8 cellular contexts compared by ENCODE assay signal in the genomic region with DNA sequence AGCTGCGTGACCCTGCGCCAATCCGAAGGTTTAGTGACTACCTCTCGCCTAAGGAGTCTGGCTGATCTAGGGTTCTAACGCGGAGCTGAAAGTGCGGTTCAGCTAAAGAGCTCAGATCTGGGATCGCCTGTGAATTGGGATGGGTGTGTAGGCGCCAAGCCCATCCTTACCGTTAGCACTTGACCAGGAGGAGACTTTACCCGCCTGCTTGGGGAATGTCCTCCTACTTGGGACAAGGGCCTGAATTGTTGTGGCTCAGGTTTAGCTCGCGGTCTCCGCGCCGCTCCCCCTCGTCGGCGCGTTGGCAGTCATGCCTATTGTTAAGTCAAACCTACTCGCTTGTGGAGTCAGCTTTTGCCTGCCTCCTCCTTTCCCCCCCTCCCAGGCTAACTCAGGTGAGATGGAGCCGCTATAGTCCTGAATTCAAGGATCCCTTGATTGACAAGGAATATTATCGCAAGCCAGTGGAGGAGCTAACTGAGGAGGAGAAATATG. TPM values are rescaled to one million over a fixed set of nuclear protein-coding genes. Genes with fewer than 3 reads are reported as not detected.
DNase-seq lines count a peak whose midpoint lies in the region; ATAC-seq, FAIRE-seq and TF ChIP-seq lines count a peak whose summit lies in the region.

No MANE protein-coding gene starts in this region.

- H3K9ac ChIP-seq in Loucy (ENCODE audit: low read depth, low read length, poor library complexity, severe bottlenecking), result peak overlapping the region; percentile 94
- H3K9ac ChIP-seq in muscle layer of colon (ENCODE audit: low read length), result peak overlapping the region; percentile 84

- peaks cover 22% of the 10 kb centered on the region for H3K4me1 ChIP-seq in Loucy (ENCODE audit: insufficient read depth, low read length, poor library complexity, severe bottlenecking)
- peaks cover 28% of the 10 kb centered on the region for H3K4me1 ChIP-seq in muscle layer of colon (ENCODE audit: insufficient read depth, low read length)

- no peaks in the 10 kb centered on the region for H3K9me3 ChIP-seq in Loucy (ENCODE audit: insufficient read depth, low read depth, low read length)
- no peaks in the 10 kb centered on the region for H3K9me3 ChIP-seq in muscle layer of colon (ENCODE audit: low read length)

- no peak for FAIRE-seq in GM12892 (lab: Jason Lieb, UNC)

- peak overlapping the region; percentile 98 for H3K27ac ChIP-seq in muscle layer of colon (ENCODE audit: low read depth, low read length)

- peaks cover 13% of the 10 kb centered on the region for H4K20me1 ChIP-seq in Loucy (ENCODE audit: insufficient read depth, low read length, poor library complexity, severe bottlenecking)

- no peak; the same call in 1 of the 2 replicates for TF ChIP-seq POLR2A in GM12892 (IDR thresholded peaks at IDR 0.05; ENCODE audit: low read depth, low read length)

- no peak for TF ChIP-seq CTCF in Loucy (conservative IDR thresholded peaks at IDR 0.05; ENCODE audit: low read length)

- peak overlapping the region; percentile 84 for H3K4me2 ChIP-seq in Loucy (ENCODE audit: low read depth, low read length, poor library complexity, severe bottlenecking)

- H3K9me2 ChIP-seq in Loucy (replicated peaks; ENCODE audit: low read depth, low read length), result no peaks in the 10 kb centered on the region

- H3K4me3 ChIP-seq in Loucy (ENCODE audit: low read length, poor library complexity, severe bottlenecking) (peak overlapping the region; percentile 93), muscle layer of colon (ENCODE audit: low read depth in 1 of 2, low read length in 2 of 2) (peak overlapping the region; percentile 89 to 100)

- H3K27me3 ChIP-seq in Loucy (ENCODE audit: insufficient read depth, low read length, poor library complexity, severe bottlenecking), result no peaks in the 10 kb centered on the region
- H3K27me3 ChIP-seq in muscle layer of colon (ENCODE audit: control insufficient read depth in 1 of 2, insufficient read depth in 2 of 2, low read length in 2 of 2), result no peaks in the 10 kb centered on the region

- H2AFZ ChIP-seq in Loucy (ENCODE audit: low read length), result peak overlapping the region; percentile 82

- DNase-seq in cerebellar cortex (ENCODE audit: low spot score) (peak; percentile 47), GM12892 (ENCODE audit: insufficient read length) (no peak), H4 (ENCODE audit: low spot score) (no peak)
- no peak for DNase-seq in stimulated activated CD4-positive, alpha-beta T cell treated with anti-CD3 and anti-CD28 coated beads, Interleukin-1b, Interleukin-23, amount 100 ng/mL, for 48 hours

- peaks cover 53% of the 10 kb centered on the region for H3K79me2 ChIP-seq in Loucy (ENCODE audit: insufficient read depth, low read length)

- H3F3A ChIP-seq in Loucy (ENCODE audit: low read depth), result no peaks in the 10 kb centered on the region

- H3K36me3 ChIP-seq in Loucy (ENCODE audit: insufficient read depth, low read length), result peaks cover 16% of the 10 kb centered on the region; the same call in 1 of the 2 replicates
- peaks cover 41% of the 10 kb centered on the region for H3K36me3 ChIP-seq in muscle layer of colon (ENCODE audit: insufficient read depth, low read length)

- ATAC-seq in GM18861 (IDR thresholded peaks at IDR 0.05; ENCODE audit: unreplicated experiment) (peak; percentile 11), HG03175 (IDR thresholded peaks at IDR 0.05; ENCODE audit: unreplicated experiment) (no peak)

RNA-seq across cellular contexts. Expression of a gene that starts 0.5 kb away (rescaled TPM):
- polyA plus RNA-seq in GM12892 (2012; ENCODE audit: missing spikeins), result 77.8 TPM
- total RNA-seq in H4 (2014; rRNA removed; shearing (Covaris generic)), result 112 and 116 TPM in 2 replicates

RNA-seq across cellular contexts. Expression of a gene that starts 0.8 kb away (rescaled TPM):
- polyA plus RNA-seq in GM12892 (2012; ENCODE audit: missing spikeins), result 48.1 TPM
- total RNA-seq in H4 (2014; rRNA removed; shearing (Covaris generic)), result 12.7 and 22.2 TPM in 2 replicates

RNA-seq across cellular contexts. Expression of a gene that starts 8.9 kb away (rescaled TPM):
- polyA plus RNA-seq in GM12892 (2012; ENCODE audit: missing spikeins), result 33.3 TPM
- 36.0 and 41.6 TPM in 2 replicates for total RNA-seq in H4 (2014; rRNA removed; shearing (Covaris generic))

RNA-seq across cellular contexts. Expression of a gene that starts 27.1 kb away (rescaled TPM):
- polyA plus RNA-seq in GM12892 (2012; ENCODE audit: missing spikeins), result 56.3 TPM
- 6.8 and 13.1 TPM in 2 replicates for total RNA-seq in H4 (2014; rRNA removed; shearing (Covaris generic))

RNA-seq across cellular contexts. Expression of a gene that starts 56.7 kb away (rescaled TPM):
- 63.7 TPM for polyA plus RNA-seq in GM12892 (2012; ENCODE audit: missing spikeins)
- total RNA-seq in H4 (2014; rRNA removed; shearing (Covaris generic)), result 59.3 and 71.5 TPM in 2 replicates
